Comparison of ENCODE assay signal across 1 cellular context in genomic region chr10:102231357-102232318, GRCh38.
TF ChIP-seq lines count a peak whose summit lies in the region.

No MANE protein-coding gene starts in this region.

TF ChIP-seq in K562, 482 proteins besides CTCF, POLR2A, EP300 and RAD21 (continued from another document):
- TF ChIP-seq, protein P1, sequence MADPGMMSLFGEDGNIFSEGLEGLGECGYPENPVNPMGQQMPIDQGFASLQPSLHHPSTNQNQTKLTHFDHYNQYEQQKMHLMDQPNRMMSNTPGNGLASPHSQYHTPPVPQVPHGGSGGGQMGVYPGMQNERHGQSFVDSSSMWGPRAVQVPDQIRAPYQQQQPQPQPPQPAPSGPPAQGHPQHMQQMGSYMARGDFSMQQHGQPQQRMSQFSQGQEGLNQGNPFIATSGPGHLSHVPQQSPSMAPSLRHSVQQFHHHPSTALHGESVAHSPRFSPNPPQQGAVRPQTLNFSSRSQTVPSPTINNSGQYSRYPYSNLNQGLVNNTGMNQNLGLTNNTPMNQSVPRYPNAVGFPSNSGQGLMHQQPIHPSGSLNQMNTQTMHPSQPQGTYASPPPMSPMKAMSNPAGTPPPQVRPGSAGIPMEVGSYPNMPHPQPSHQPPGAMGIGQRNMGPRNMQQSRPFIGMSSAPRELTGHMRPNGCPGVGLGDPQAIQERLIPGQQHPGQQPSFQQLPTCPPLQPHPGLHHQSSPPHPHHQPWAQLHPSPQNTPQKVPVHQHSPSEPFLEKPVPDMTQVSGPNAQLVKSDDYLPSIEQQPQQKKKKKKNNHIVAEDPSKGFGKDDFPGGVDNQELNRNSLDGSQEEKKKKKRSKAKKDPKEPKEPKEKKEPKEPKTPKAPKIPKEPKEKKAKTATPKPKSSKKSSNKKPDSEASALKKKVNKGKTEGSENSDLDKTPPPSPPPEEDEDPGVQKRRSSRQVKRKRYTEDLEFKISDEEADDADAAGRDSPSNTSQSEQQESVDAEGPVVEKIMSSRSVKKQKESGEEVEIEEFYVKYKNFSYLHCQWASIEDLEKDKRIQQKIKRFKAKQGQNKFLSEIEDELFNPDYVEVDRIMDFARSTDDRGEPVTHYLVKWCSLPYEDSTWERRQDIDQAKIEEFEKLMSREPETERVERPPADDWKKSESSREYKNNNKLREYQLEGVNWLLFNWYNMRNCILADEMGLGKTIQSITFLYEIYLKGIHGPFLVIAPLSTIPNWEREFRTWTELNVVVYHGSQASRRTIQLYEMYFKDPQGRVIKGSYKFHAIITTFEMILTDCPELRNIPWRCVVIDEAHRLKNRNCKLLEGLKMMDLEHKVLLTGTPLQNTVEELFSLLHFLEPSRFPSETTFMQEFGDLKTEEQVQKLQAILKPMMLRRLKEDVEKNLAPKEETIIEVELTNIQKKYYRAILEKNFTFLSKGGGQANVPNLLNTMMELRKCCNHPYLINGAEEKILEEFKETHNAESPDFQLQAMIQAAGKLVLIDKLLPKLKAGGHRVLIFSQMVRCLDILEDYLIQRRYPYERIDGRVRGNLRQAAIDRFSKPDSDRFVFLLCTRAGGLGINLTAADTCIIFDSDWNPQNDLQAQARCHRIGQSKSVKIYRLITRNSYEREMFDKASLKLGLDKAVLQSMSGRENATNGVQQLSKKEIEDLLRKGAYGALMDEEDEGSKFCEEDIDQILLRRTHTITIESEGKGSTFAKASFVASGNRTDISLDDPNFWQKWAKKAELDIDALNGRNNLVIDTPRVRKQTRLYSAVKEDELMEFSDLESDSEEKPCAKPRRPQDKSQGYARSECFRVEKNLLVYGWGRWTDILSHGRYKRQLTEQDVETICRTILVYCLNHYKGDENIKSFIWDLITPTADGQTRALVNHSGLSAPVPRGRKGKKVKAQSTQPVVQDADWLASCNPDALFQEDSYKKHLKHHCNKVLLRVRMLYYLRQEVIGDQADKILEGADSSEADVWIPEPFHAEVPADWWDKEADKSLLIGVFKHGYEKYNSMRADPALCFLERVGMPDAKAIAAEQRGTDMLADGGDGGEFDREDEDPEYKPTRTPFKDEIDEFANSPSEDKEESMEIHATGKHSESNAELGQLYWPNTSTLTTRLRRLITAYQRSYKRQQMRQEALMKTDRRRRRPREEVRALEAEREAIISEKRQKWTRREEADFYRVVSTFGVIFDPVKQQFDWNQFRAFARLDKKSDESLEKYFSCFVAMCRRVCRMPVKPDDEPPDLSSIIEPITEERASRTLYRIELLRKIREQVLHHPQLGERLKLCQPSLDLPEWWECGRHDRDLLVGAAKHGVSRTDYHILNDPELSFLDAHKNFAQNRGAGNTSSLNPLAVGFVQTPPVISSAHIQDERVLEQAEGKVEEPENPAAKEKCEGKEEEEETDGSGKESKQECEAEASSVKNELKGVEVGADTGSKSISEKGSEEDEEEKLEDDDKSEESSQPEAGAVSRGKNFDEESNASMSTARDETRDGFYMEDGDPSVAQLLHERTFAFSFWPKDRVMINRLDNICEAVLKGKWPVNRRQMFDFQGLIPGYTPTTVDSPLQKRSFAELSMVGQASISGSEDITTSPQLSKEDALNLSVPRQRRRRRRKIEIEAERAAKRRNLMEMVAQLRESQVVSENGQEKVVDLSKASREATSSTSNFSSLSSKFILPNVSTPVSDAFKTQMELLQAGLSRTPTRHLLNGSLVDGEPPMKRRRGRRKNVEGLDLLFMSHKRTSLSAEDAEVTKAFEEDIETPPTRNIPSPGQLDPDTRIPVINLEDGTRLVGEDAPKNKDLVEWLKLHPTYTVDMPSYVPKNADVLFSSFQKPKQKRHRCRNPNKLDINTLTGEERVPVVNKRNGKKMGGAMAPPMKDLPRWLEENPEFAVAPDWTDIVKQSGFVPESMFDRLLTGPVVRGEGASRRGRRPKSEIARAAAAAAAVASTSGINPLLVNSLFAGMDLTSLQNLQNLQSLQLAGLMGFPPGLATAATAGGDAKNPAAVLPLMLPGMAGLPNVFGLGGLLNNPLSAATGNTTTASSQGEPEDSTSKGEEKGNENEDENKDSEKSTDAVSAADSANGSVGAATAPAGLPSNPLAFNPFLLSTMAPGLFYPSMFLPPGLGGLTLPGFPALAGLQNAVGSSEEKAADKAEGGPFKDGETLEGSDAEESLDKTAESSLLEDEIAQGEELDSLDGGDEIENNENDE (IDR thresholded peaks at IDR 0.05; ENCODE audit: low read depth, low read length): no peak
- TF ChIP-seq ZBTB1 (CRISPR knock-in tag; IDR thresholded peaks at IDR 0.05; ENCODE audit: borderline replicate concordance, low read depth) (no peak), SMARCA4 (IDR thresholded peaks at IDR 0.05) (no peak), ZNF143 (CRISPR knock-in tag; IDR thresholded peaks at IDR 0.05) (no peak), FOSL1 (tag; conservative IDR thresholded peaks at IDR 0.05) (no peak), ZNF778 (CRISPR knock-in tag; IDR thresholded peaks at IDR 0.05) (no peak), HNRNPLL (IDR thresholded peaks at IDR 0.05; ENCODE audit: low read depth, low read length, poor library complexity, severe bottlenecking) (no peak), ZC3H11A (IDR thresholded peaks at IDR 0.05; ENCODE audit: low read depth, low read length) (no peak), HMBOX1 (IDR thresholded peaks at IDR 0.05) (no peak), U2AF2 (optimal IDR thresholded peaks at IDR 0.05; ENCODE audit: low read depth, low read length) (no peak), MAX (CRISPR knock-in tag; IDR thresholded peaks at IDR 0.05) (no peak), RFX1 (IDR thresholded peaks at IDR 0.05) (no peak), RBM25 (IDR thresholded peaks at IDR 0.05; ENCODE audit: low read depth, low read length, severe bottlenecking) (no peak), SETDB1 (IDR thresholded peaks at IDR 0.05; ENCODE audit: low read length) (no peak), NFIC (IDR thresholded peaks at IDR 0.05) (no peak), NRF1 (conservative IDR thresholded peaks at IDR 0.05 in 1 of 2, IDR thresholded peaks at IDR 0.05 in 1 of 2) (peak; percentile 52 to 68), USF1 (CRISPR knock-in tag; IDR thresholded peaks at IDR 0.05) (no peak), PHF20 (IDR thresholded peaks at IDR 0.05; ENCODE audit: partially characterized antibody) (no peak)
- TF ChIP-seq, protein P2, sequence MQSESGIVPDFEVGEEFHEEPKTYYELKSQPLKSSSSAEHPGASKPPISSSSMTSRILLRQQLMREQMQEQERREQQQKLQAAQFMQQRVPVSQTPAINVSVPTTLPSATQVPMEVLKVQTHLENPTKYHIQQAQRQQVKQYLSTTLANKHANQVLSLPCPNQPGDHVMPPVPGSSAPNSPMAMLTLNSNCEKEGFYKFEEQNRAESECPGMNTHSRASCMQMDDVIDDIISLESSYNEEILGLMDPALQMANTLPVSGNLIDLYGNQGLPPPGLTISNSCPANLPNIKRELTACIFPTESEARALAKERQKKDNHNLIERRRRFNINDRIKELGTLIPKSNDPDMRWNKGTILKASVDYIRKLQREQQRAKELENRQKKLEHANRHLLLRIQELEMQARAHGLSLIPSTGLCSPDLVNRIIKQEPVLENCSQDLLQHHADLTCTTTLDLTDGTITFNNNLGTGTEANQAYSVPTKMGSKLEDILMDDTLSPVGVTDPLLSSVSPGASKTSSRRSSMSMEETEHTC (IDR thresholded peaks at IDR 0.05): no peak
